ENCODE assay signal across 14 cellular contexts in genomic region chr5:26553079-26553478, GRCh38.
DNase-seq lines count a peak whose midpoint lies in the region; ATAC-seq lines count a peak whose summit lies in the region.
"Had no signal": no experiment of that assay in that cellular context is flagged by ENCODE, and none has a peak within 500 bp of the region (broad histone marks: within the 10 kb centered on the region; RNA-seq: fewer than 3 reads in every experiment).

No MANE protein-coding gene starts in this region.

- no peaks in the 10 kb centered on the region for H3K4me1 Mint-ChIP-seq in effector memory CD8-positive, alpha-beta T cell (ENCODE audit: low read depth in 2 of 2)
- H3K4me1 Mint-ChIP-seq: activated CD4-positive, alpha-beta T cell treated with anti-CD3 and anti-CD28 coated beads, Interleukin-2, amount 10 ng/mL, durations not matched to agents 7 days and 5 days had no signal

- ATAC-seq in effector memory CD8-positive, alpha-beta T cell (replicated peaks) = no peak
- no peak for ATAC-seq in HG02798 (IDR thresholded peaks at IDR 0.05; ENCODE audit: poor library complexity, unreplicated experiment)
- ATAC-seq: SK-N-SH treated with all-trans-retinoic acid at 6 μM for 48 hours had no signal

- no peak overlapping the region for H3K27ac ChIP-seq in neuronal stem cell (replicated peaks; ENCODE audit: low read length)

- H3K79me1 ChIP-seq in neuronal stem cell (ENCODE audit: low read depth, low read length) = no peaks in the 10 kb centered on the region

- no peaks in the 10 kb centered on the region for H3K27me3 Mint-ChIP-seq in effector memory CD8-positive, alpha-beta T cell
- H3K27me3 Mint-ChIP-seq: activated CD4-positive, alpha-beta T cell treated with anti-CD3 and anti-CD28 coated beads, Interleukin-2, amount 10 ng/mL, durations not matched to agents 7 days and 5 days; dendritic cell treated with granulocyte-macrophage colony-stimulating factor and Interleukin-4, amounts not matched to agents 40 ng/mL and 50 ng/mL, for 4 days had no signal

- peaks cover 6 to 18% of the 10 kb centered on the region in 2 donors for H3K9me3 Mint-ChIP-seq in effector memory CD8-positive, alpha-beta T cell

- no peak overlapping the region for H3K14ac ChIP-seq in neuronal stem cell (ENCODE audit: low read length)

- H3K4me1 ChIP-seq in neuronal stem cell (ENCODE audit: control insufficient read depth in 2 of 2, insufficient read depth in 1 of 2, low read depth in 1 of 2, low read length in 2 of 2) = peaks cover 0 to 8% of the 10 kb centered on the region in 2 donors

- H4K8ac ChIP-seq in neuronal stem cell (ENCODE audit: low read depth, low read length) = no peak overlapping the region

- peaks cover 3% of the 10 kb centered on the region for H3K36me3 Mint-ChIP-seq in effector memory CD8-positive, alpha-beta T cell (ENCODE audit: insufficient read depth)

- H3K4me2 ChIP-seq in neuronal stem cell (ENCODE audit: insufficient read depth, low read length, poor library complexity, severe bottlenecking) = no peak overlapping the region

- H2AK5ac ChIP-seq in neuronal stem cell (ENCODE audit: low read depth, low read length) = no peak overlapping the region

- H3K4ac ChIP-seq in neuronal stem cell (ENCODE audit: low read length) = no peak overlapping the region

- no peak overlapping the region for H2AFZ ChIP-seq in neuronal stem cell (ENCODE audit: low read length)

- H3K27me3 ChIP-seq in neuronal stem cell (ENCODE audit: control insufficient read depth in 3 of 3, insufficient read depth in 3 of 3, low read depth in 1 of 3, low read length in 3 of 3) = no peaks in the 10 kb centered on the region

- H2BK120ac ChIP-seq in neuronal stem cell (ENCODE audit: low read depth, low read length) = no peak overlapping the region

- H3K9me3 ChIP-seq in neuronal stem cell (replicated peaks in 1 of 2; ENCODE audit: control insufficient read depth in 2 of 2, insufficient read depth in 1 of 2, low read depth in 1 of 2, low read length in 2 of 2) = peaks cover 0 to 12% of the 10 kb centered on the region in 2 donors

- no peak overlapping the region for H2BK5ac ChIP-seq in neuronal stem cell (ENCODE audit: low read length)

- H3K4me3 Mint-ChIP-seq in effector memory CD8-positive, alpha-beta T cell = no peak overlapping the region
- H3K4me3 Mint-ChIP-seq: activated CD4-positive, alpha-beta T cell treated with anti-CD3 and anti-CD28 coated beads, Interleukin-2, amount 10 ng/mL, durations not matched to agents 7 days and 5 days; dendritic cell treated with granulocyte-macrophage colony-stimulating factor and Interleukin-4, amounts not matched to agents 40 ng/mL and 50 ng/mL, for 4 days had no signal

- no peak overlapping the region for H3K23ac ChIP-seq in neuronal stem cell (ENCODE audit: low read depth, low read length, poor library complexity)

- no peak overlapping the region for H2BK12ac ChIP-seq in neuronal stem cell (ENCODE audit: low read length)

- DNase-seq in HK-2 (ENCODE audit: unreplicated experiment) = peak; percentile 46
- peak; percentile 97 for DNase-seq in NCI-H2107 treated with DMSO at 0.1 percent for 48 hours (lab: John Stamatoyannopoulos, UW; ENCODE audit: unreplicated experiment)
- peak; percentile 92 for DNase-seq in SHP77 treated with DMSO at 0.1 percent for 48 hours (lab: John Stamatoyannopoulos, UW)
- peak; percentile 67 for DNase-seq in neuronal stem cell (ENCODE audit: low spot score)
- DNase-seq in activated CD4-positive, alpha-beta T cell treated with anti-CD3 and anti-CD28 coated beads, Interleukin-2, amount 50 U/mL, for 4 hours = no peak
- DNase-seq in effector memory CD8-positive, alpha-beta T cell = no peak
- DNase-seq in NCI-H226 = no peak
- DNase-seq: activated CD4-positive, alpha-beta T cell treated with anti-CD3 and anti-CD28 coated beads, Interleukin-2, amount 10 ng/mL, durations not matched to agents 7 days and 5 days; activated naive CD4-positive, alpha-beta T cell treated with Interleukin-2 at 50 U/mL for 16 hours; EL; mammary epithelial cell had no signal

- no CpG with 5 or more reads among the region's 2 CpGs for WGBS in neuronal stem cell (ENCODE audit: extremely low coverage in 2 of 2, insufficient read length in 2 of 2, insufficient replicate concordance in 1 of 2), 2 donors

- H2BK15ac ChIP-seq in neuronal stem cell (ENCODE audit: low read length) = no peak overlapping the region

- no peak overlapping the region for H3K27ac Mint-ChIP-seq in effector memory CD8-positive, alpha-beta T cell
- H3K27ac Mint-ChIP-seq: activated CD4-positive, alpha-beta T cell treated with anti-CD3 and anti-CD28 coated beads, Interleukin-2, amount 10 ng/mL, durations not matched to agents 7 days and 5 days; dendritic cell treated with granulocyte-macrophage colony-stimulating factor and Interleukin-4, amounts not matched to agents 40 ng/mL and 50 ng/mL, for 4 days had no signal

- H3K36me3 ChIP-seq in neuronal stem cell (replicated peaks in 1 of 2; ENCODE audit: control insufficient read depth in 2 of 2, insufficient read depth in 2 of 2, low read length in 2 of 2) = no peaks in the 10 kb centered on the region

- no peak overlapping the region for H3K9ac ChIP-seq in neuronal stem cell (ENCODE audit: low read depth, low read length, poor library complexity)

- no peak overlapping the region for H3K4me3 ChIP-seq in neuronal stem cell (ENCODE audit: low read length in 2 of 2)

- H4K91ac ChIP-seq in neuronal stem cell (ENCODE audit: low read depth, low read length, poor library complexity) = no peak overlapping the region

- no peak overlapping the region for H3K18ac ChIP-seq in neuronal stem cell (ENCODE audit: low read length)

Comparison
In these comparisons a context has a peak if more than half of its experiments do, and no peak if none do; other contexts are left out.
1. DNase-seq: peak in HK-2 (single experiment), NCI-H2107 treated with DMSO at 0.1 percent for 48 hours (single experiment), SHP77 treated with DMSO at 0.1 percent for 48 hours (single experiment) and neuronal stem cell (single experiment); none in activated CD4-positive, alpha-beta T cell treated with anti-CD3 and anti-CD28 coated beads, Interleukin-2, amount 50 U/mL, for 4 hours (0 of 2), effector memory CD8-positive, alpha-beta T cell (0 of 3) and NCI-H226 (single experiment).